In the genomic region with DNA sequence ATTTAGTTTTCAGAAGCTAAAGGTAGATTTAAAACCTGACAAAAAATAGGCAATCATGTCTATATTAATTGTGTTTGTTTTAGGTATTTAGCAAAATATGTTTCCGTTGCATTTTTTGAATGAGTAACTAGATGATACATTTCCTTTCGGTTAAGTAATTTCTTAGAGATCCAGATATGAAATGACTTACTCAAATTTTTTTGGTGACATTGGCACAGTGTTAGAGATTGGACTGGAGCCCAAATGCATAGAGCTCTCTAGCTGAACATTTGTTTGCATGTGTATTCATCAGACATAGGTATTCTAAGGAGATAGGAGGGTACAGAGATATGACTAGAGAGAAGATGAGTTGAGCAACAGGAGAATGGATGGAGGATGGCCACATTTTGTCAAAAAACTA, we compare ENCODE assay signal across 10 cellular contexts. TPM values are rescaled to one million over a fixed set of nuclear protein-coding genes. Genes with fewer than 3 reads are reported as not detected.
DNase-seq lines count a peak whose midpoint lies in the region; ATAC-seq and TF ChIP-seq lines count a peak whose summit lies in the region.
"Had no signal": no experiment of that assay in that cellular context is flagged by ENCODE, and none has a peak within 500 bp of the region (broad histone marks: within the 10 kb centered on the region; RNA-seq: fewer than 3 reads in every experiment).

No MANE protein-coding gene starts in this region.

- H3K4me1 ChIP-seq in breast epithelium (peaks cover 0 to 4% of the 10 kb centered on the region in 2 donors), OCI-LY7 (ENCODE audit: insufficient read depth, low read length, poor library complexity, severe bottlenecking) (peaks cover 69% of the 10 kb centered on the region), colonic mucosa (peaks cover 4% of the 10 kb centered on the region)

- TF ChIP-seq POLR2A in breast epithelium (IDR thresholded peaks at IDR 0.05): no peak

- TF ChIP-seq CTCF in MCF 10A (IDR thresholded peaks at IDR 0.05; ENCODE audit: unreplicated experiment) (no peak), breast epithelium (IDR thresholded peaks at IDR 0.05) (no peak), OCI-LY7 (conservative IDR thresholded peaks at IDR 0.05; ENCODE audit: low read length) (no peak), colonic mucosa (IDR thresholded peaks at IDR 0.05) (no peak)

- BruUV-seq in MCF 10A (replicated peaks; lab: Mats Ljungman, UMichigan) (TSS peak; percentile 23), OCI-LY7 (replicated peaks; lab: Mats Ljungman, UMichigan) (TSS peak; percentile 38)

- no peaks in the 10 kb centered on the region for H3K27me3 Mint-ChIP-seq in MCF 10A (ENCODE audit: insufficient read depth, unreplicated experiment)
- peaks cover 14% of the 10 kb centered on the region for H3K27me3 Mint-ChIP-seq in stimulated activated memory B cell treated with anti-CD40 and anti-IgM and Interleukin-4, amounts not matched to agents 10 μg/mL and 1 μg/mL and 100 μg/mL, for 72 hours

- H3K36me3 ChIP-seq in breast epithelium (no peaks in the 10 kb centered on the region), OCI-LY7 (ENCODE audit: insufficient read depth, low read length) (peaks cover 65% of the 10 kb centered on the region), colonic mucosa (no peaks in the 10 kb centered on the region)

- H3K4me2 ChIP-seq in OCI-LY7 (ENCODE audit: low read length): peak overlapping the region; percentile 72

- no peak overlapping the region for H3K4me3 ChIP-seq in breast epithelium
- H3K4me3 ChIP-seq in OCI-LY7 (ENCODE audit: low read depth, low read length, poor library complexity, severe bottlenecking): peak overlapping the region; percentile 92
- no peak overlapping the region for H3K4me3 ChIP-seq in colonic mucosa

- H2AFZ ChIP-seq in OCI-LY7 (ENCODE audit: low read length): no peak overlapping the region

- ATAC-seq in stimulated activated memory B cell treated with anti-CD40 and anti-IgM and Interleukin-4, amounts not matched to agents 10 μg/mL and 1 μg/mL and 100 μg/mL, for 72 hours: no peak
- ATAC-seq in HG02678 (IDR thresholded peaks at IDR 0.05; ENCODE audit: unreplicated experiment): no peak

- POLR2A ChIA-PET in MCF 10A (lab: Yijun Ruan, JAX) (interaction anchor here (0.6 to 3.6 kb wide), 7 partner anchors 11 to 225 kb away, joined by 3 to 39 read pairs (median 3); partner anchors contain the start of genes ACADSB and IKZF5), OCI-LY7 (lab: Charles Lee) (interaction anchor here (0.6 to 1.6 kb wide), 7 partner anchors 9 to 1338 kb away, joined by 3 to 9 read pairs (median 3); no protein-coding TSS in a partner anchor)

- H3K9me2 ChIP-seq in OCI-LY7 (ENCODE audit: insufficient read depth, low read length): no peaks in the 10 kb centered on the region

- no peaks in the 10 kb centered on the region for H3K9me3 Mint-ChIP-seq in MCF 10A (ENCODE audit: unreplicated experiment)
- no peaks in the 10 kb centered on the region for H3K9me3 Mint-ChIP-seq in stimulated activated memory B cell treated with anti-CD40 and anti-IgM and Interleukin-4, amounts not matched to agents 10 μg/mL and 1 μg/mL and 100 μg/mL, for 72 hours

- H3K9ac ChIP-seq in colonic mucosa (ENCODE audit: low read depth in 2 of 2, low read length in 2 of 2): no peak overlapping the region

- H3K9me3 ChIP-seq in breast epithelium (no peaks in the 10 kb centered on the region), OCI-LY7 (ENCODE audit: low read length) (no peaks in the 10 kb centered on the region), colonic mucosa (no peaks in the 10 kb centered on the region)

- peaks cover 50% of the 10 kb centered on the region for H4K20me1 ChIP-seq in OCI-LY7 (ENCODE audit: insufficient read depth, low read length)

- peaks cover 68% of the 10 kb centered on the region for H3K79me2 ChIP-seq in OCI-LY7 (ENCODE audit: insufficient read depth, low read depth, low read length)

- peaks cover 55% of the 10 kb centered on the region for H3K36me3 Mint-ChIP-seq in MCF 10A (ENCODE audit: insufficient read depth, unreplicated experiment)
- peaks cover 47% of the 10 kb centered on the region for H3K36me3 Mint-ChIP-seq in stimulated activated memory B cell treated with anti-CD40 and anti-IgM and Interleukin-4, amounts not matched to agents 10 μg/mL and 1 μg/mL and 100 μg/mL, for 72 hours

- H3K27me3 ChIP-seq in breast epithelium: peaks cover 0 to 24% of the 10 kb centered on the region in 2 donors
- peaks cover 11% of the 10 kb centered on the region for H3K27me3 ChIP-seq in colonic mucosa

- peak overlapping the region; percentile 92 for H3K27ac Mint-ChIP-seq in MCF 10A (ENCODE audit: low read depth, unreplicated experiment)
- no peak overlapping the region for H3K27ac Mint-ChIP-seq in stimulated activated memory B cell treated with anti-CD40 and anti-IgM and Interleukin-4, amounts not matched to agents 10 μg/mL and 1 μg/mL and 100 μg/mL, for 72 hours

- no peak overlapping the region for H3K27ac ChIP-seq in breast epithelium
- no peak overlapping the region for H3K27ac ChIP-seq in OCI-LY7 (ENCODE audit: low read depth, low read length, poor library complexity, severe bottlenecking)
- H3K27ac ChIP-seq in colonic mucosa: no peak overlapping the region

- H3K4me3 Mint-ChIP-seq in MCF 10A (ENCODE audit: unreplicated experiment): peak overlapping the region; percentile 95
- peak overlapping the region; percentile 1 for H3K4me3 Mint-ChIP-seq in stimulated activated memory B cell treated with anti-CD40 and anti-IgM and Interleukin-4, amounts not matched to agents 10 μg/mL and 1 μg/mL and 100 μg/mL, for 72 hours

- CTCF ChIA-PET in MCF 10A (lab: Yijun Ruan, JAX): interaction anchor here (0.6 to 1.8 kb wide), 9 partner anchors 9 to 402 kb away, joined by 3 to 9 read pairs (median 4); no protein-coding TSS in a partner anchor
- CTCF ChIA-PET in OCI-LY7 (lab: Charles Lee; ENCODE audit: unreplicated experiment): no interaction called here

- intact Hi-C loops in MCF 10A (cut with micrococcal nuclease): loop anchor here (10.0 kb wide), 1 partner anchor 129 kb away; no protein-coding TSS in a partner anchor
- intact Hi-C loops in breast epithelium (cut with DNase I; ENCODE audit: low total_unique reads): no loop called here
- intact Hi-C loops in OCI-LY7 (cut with micrococcal nuclease; ENCODE audit: unreplicated experiment): loop anchor here (10.0 kb wide), 1 partner anchor 781 kb away; the partner anchor contains the start of gene PLEKHA1
- intact Hi-C loops in colonic mucosa (cut with DNase I): loop anchor here (10.0 kb wide), 1 partner anchor 171 kb away; the partner anchor contains the start of gene PSTK

- DNase-seq in MCF 10A (ENCODE audit: unreplicated experiment) (peak; percentile 32), breast epithelium (ENCODE audit: low spot score in 2 of 2) (no peak), OCI-LY7 (ENCODE audit: low spot score) (no peak), dermis blood vessel endothelial cell (peak; percentile 42), colonic mucosa (no peak), nucleus accumbens (lab: John Stamatoyannopoulos, UW) (no peak)
- DNase-seq: activated CD8-positive, alpha-beta memory T cell treated with anti-CD3 and anti-CD28 coated beads for 24 hours had no signal

- peaks cover 32% of the 10 kb centered on the region for H3K4me1 Mint-ChIP-seq in MCF 10A (ENCODE audit: insufficient read depth, unreplicated experiment)
- peaks cover 59% of the 10 kb centered on the region for H3K4me1 Mint-ChIP-seq in stimulated activated memory B cell treated with anti-CD40 and anti-IgM and Interleukin-4, amounts not matched to agents 10 μg/mL and 1 μg/mL and 100 μg/mL, for 72 hours

RNA-seq across cellular contexts. Expression of gene BUB3, which starts 1.9 kb away (rescaled TPM):
- total RNA-seq in MCF 10A (2022) (185 and 197 TPM in 2 replicates), breast epithelium (100 to 1,000 TPM in 1 of 3 donors, 10 to 100 TPM in 2; 96.4 to 100 (median 98.1) TPM), OCI-LY7 (2022) (312 and 335 TPM in 2 replicates), dermis blood vessel endothelial cell (157 and 216 TPM in 2 replicates), colonic mucosa (100 to 1,000 TPM in 1 of 2 donors, 10 to 100 TPM in 1; 77.6 to 112 TPM)
- total RNA-seq in OCI-LY7 (2014; rRNA removed; shearing (Covaris generic)): 437 and 526 TPM in 2 replicates

RNA-seq across cellular contexts. Expression of gene HMX2, which starts 8.2 kb away (rescaled TPM):
- not detected in 2 replicates for total RNA-seq in MCF 10A (2022)
- not detected for total RNA-seq in breast epithelium
- total RNA-seq in OCI-LY7 (2014; rRNA removed; shearing (Covaris generic)): 1.2 and 2.0 TPM in 2 replicates
- total RNA-seq in OCI-LY7 (2022): 1.7 and 2.4 TPM in 2 replicates
- total RNA-seq in dermis blood vessel endothelial cell: not detected in 2 replicates
- under 1 TPM; 0.13 to 0.15 TPM for total RNA-seq in colonic mucosa
- total RNA-seq: liver had no signal

RNA-seq across cellular contexts. Expression of gene HMX3, which starts 20.3 kb away (rescaled TPM):
- total RNA-seq in MCF 10A (2022): not detected in 2 replicates
- not detected for total RNA-seq in breast epithelium
- total RNA-seq in OCI-LY7 (2014; rRNA removed; shearing (Covaris generic)): 0.44 TPM in 1 of 2 replicates, not detected in the other
- total RNA-seq in OCI-LY7 (2022): not detected in 2 replicates
- total RNA-seq in dermis blood vessel endothelial cell: not detected in 2 replicates
- total RNA-seq in colonic mucosa: under 1 TPM; 0.35 to 0.64 TPM
- total RNA-seq: liver had no signal

Comparison
In these comparisons a context has a peak if more than half of its experiments do, and no peak if none do; other contexts are left out.
1. DNase-seq: peak in MCF 10A (single experiment) and dermis blood vessel endothelial cell (single experiment); none in breast epithelium (0 of 2), OCI-LY7 (single experiment), colonic mucosa (single experiment) and nucleus accumbens (0 of 56).